Comparison of ENCODE assay signal across 8 cellular contexts in the genomic region with DNA sequence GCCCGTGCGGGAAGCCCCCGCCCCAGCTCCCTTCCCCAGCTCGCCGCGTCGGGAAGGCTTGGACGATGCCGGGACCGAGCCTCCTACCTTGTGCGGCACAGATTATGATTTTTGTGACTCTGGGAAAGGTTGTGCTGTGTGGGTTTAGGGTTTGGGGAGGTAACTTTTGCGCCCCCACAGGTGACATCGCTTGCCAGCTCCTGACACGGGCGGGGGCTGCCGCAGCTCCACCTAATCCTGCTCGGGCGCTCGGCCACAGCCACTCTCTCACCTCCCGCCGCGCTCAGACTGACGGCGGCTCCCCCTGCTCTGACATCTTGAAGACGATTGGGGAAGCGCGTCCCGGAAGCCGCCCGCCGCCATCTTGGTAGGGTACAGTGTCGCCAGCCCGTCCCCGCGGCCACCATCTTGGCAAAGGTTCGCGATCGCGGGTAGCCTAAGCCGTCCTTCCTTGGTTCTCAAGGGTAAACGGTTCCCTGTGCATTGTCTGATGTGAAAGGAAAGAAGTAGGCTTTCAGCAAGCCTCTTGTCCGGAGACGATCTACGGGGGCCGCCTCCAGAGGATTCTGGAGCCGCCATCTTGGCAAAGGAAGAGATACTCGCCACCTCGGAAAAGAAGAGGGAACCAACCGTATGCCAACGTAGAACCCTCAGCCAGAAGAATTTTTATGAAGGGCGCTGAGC. TPM values are rescaled to one million over a fixed set of nuclear protein-coding genes. Genes with fewer than 3 reads are reported as not detected.
DNase-seq lines count a peak whose midpoint lies in the region; ATAC-seq and TF ChIP-seq lines count a peak whose summit lies in the region.

No MANE protein-coding gene starts in this region.

- peak overlapping the region; percentile 52 for H3K9ac ChIP-seq in endodermal cell (ENCODE audit: extremely low read depth, low read length, poor library complexity, severe bottlenecking)

- no peaks in the 10 kb centered on the region for H3K9me3 Mint-ChIP-seq in endodermal cell

- peak overlapping the region; percentile 79 for H3K4me3 Mint-ChIP-seq in endodermal cell

- CTCF ChIA-PET in BJ (lab: Yijun Ruan, JAX): interaction anchor here (0.6 to 2.8 kb wide), 13 partner anchors 86 to 735 kb away, joined by 3 to 22 read pairs (median 3); no protein-coding TSS in a partner anchor

- WGBS in endodermal cell (ENCODE audit: insufficient coverage in 1 of 2, insufficient read length in 1 of 2), 2 experiments: 4 to 15% methylated on average over 18 to 51 of the region's 51 CpGs

- no peaks in the 10 kb centered on the region for H3K36me3 Mint-ChIP-seq in endodermal cell (ENCODE audit: low read depth)

- DNase-seq in BJ (ENCODE audit: low read depth) (no peak), NK-92 (lab: John Stamatoyannopoulos, UW; ENCODE audit: unreplicated experiment) (peak; percentile 10), endodermal cell (peak; percentile 95), midbrain (lab: John Stamatoyannopoulos, UW) (peak; percentile 80)
- DNase-seq in activated CD8-positive, alpha-beta memory T cell treated with anti-CD3 and anti-CD28 coated beads, Interleukin-2, amount 50 U/mL, for 1 hour (ENCODE audit: extremely low read depth): peak; percentile 83
- peak; percentile 79 to 81 for DNase-seq in stimulated activated CD8-positive, alpha-beta memory T cell treated with anti-CD3 and anti-CD28 coated beads, Interleukin-15, amount 100 ng/mL, for 48 hours (ENCODE audit: low read depth in 2 of 2)

- no peak for TF ChIP-seq CTCF in BJ (IDR thresholded peaks at IDR 0.05; ENCODE audit: insufficient read depth, low read depth, low read length)
- TF ChIP-seq CTCF in endodermal cell (conservative IDR thresholded peaks at IDR 0.05): peak; percentile 15

- 0 out of 2 replicates have a peak, but pooled peaks cover 1% of the 10 kb centered on the region for H3K36me3 ChIP-seq in BJ (ENCODE audit: control insufficient read depth, insufficient read depth, low read length)
- no peaks in the 10 kb centered on the region for H3K36me3 ChIP-seq in endodermal cell (ENCODE audit: control insufficient read depth, insufficient read depth, low read length)

- POLR2A ChIA-PET in BJ (lab: Charles Lee): interaction anchor here (0.6 kb wide), 3 partner anchors 345 to 482 kb away, joined by 4 to 8 read pairs (median 5); no protein-coding TSS in a partner anchor

- peak; percentile 25 for ATAC-seq in GM19328 (IDR thresholded peaks at IDR 0.05; ENCODE audit: unreplicated experiment)
- ATAC-seq in HG03469 (IDR thresholded peaks at IDR 0.05; ENCODE audit: unreplicated experiment): peak; percentile 23

- peaks cover 22% of the 10 kb centered on the region for H3K4me1 Mint-ChIP-seq in endodermal cell

- peaks cover 4% of the 10 kb centered on the region for H3K4me1 ChIP-seq in endodermal cell (ENCODE audit: control insufficient read depth, insufficient read depth, low read length)

- no peaks in the 10 kb centered on the region for H3K27me3 ChIP-seq in BJ (ENCODE audit: control insufficient read depth, insufficient read depth, low read length)
- H3K27me3 ChIP-seq in endodermal cell (ENCODE audit: control insufficient read depth, insufficient read depth, low read length, poor library complexity, severe bottlenecking): no peaks in the 10 kb centered on the region

- peaks cover 24% of the 10 kb centered on the region for H3K27me3 Mint-ChIP-seq in endodermal cell (ENCODE audit: insufficient read depth)

- peak overlapping the region; percentile 98 for H3K27ac Mint-ChIP-seq in endodermal cell

- H3K9me3 ChIP-seq in endodermal cell (ENCODE audit: control insufficient read depth, low read length): peaks cover 4% of the 10 kb centered on the region

- peak overlapping the region; percentile 89 for H3K4me3 ChIP-seq in BJ (ENCODE audit: low read depth, low read length)
- H3K4me3 ChIP-seq in endodermal cell (ENCODE audit: low read length): peak overlapping the region; percentile 85

- H3K27ac ChIP-seq in endodermal cell (ENCODE audit: low read depth, low read length): peak overlapping the region; percentile 84

RNA-seq across cellular contexts. Expression of a gene that starts 1.7 kb away (rescaled TPM):
- 22.4 and 33.7 TPM in 2 replicates for polyA plus RNA-seq in BJ (2011; rRNA removed)
- 27.9 and 29.1 TPM in 2 replicates for polyA minus RNA-seq in BJ (2011; rRNA and poly(A)+ RNA removed)
- 10 to 100 TPM in 1 of 2 donors, 1 to 10 TPM in 1; 9.5 to 20.5 TPM for total RNA-seq in endodermal cell
- polyA plus RNA-seq in endodermal cell (2013, experiment 1 of 2): 5.1 TPM
- polyA plus RNA-seq in endodermal cell (2013, experiment 2 of 2): 4.6 TPM
